Comparison of ENCODE assay signal across 8 cellular contexts in genomic region chr1:108560430-108561144, GRCh38. TPM values are rescaled to one million over a fixed set of nuclear protein-coding genes. Genes with fewer than 3 reads are reported as not detected.
DNase-seq lines count a peak whose midpoint lies in the region; ATAC-seq and TF ChIP-seq lines count a peak whose summit lies in the region.

No MANE protein-coding gene starts in this region.

- no peaks in the 10 kb centered on the region for H3K36me3 Mint-ChIP-seq in activated naive CD8-positive, alpha-beta T cell treated with anti-CD3 and anti-CD28 coated beads for 36 hours

- H3K36me3 ChIP-seq in KOPT-K1 (ENCODE audit: insufficient read depth, low read length) (no peaks in the 10 kb centered on the region), right atrium auricular region (no peaks in the 10 kb centered on the region), psoas muscle (ENCODE audit: insufficient read depth in 1 of 2, low read depth in 1 of 2) (no peaks in the 10 kb centered on the region)

- H3K27ac ChIP-seq in KOPT-K1 (ENCODE audit: low read depth, low read length, poor library complexity, severe bottlenecking) = peak overlapping the region; percentile 74
- H3K27ac ChIP-seq in right atrium auricular region = peak overlapping the region; percentile 56 to 68
- H3K27ac ChIP-seq in psoas muscle = peak overlapping the region; percentile 11

- peak; percentile 39 for ATAC-seq in GM21717 (IDR thresholded peaks at IDR 0.05; ENCODE audit: unreplicated experiment)
- peak in 3 of 4 donors; percentile 12 to 26 (median 23) for ATAC-seq in psoas muscle
- ATAC-seq in HG03521 (IDR thresholded peaks at IDR 0.05; ENCODE audit: unreplicated experiment) = no peak

- H3K9me3 Mint-ChIP-seq in activated naive CD8-positive, alpha-beta T cell treated with anti-CD3 and anti-CD28 coated beads for 36 hours = no peaks in the 10 kb centered on the region

- H3K27me3 ChIP-seq in right atrium auricular region = no peaks in the 10 kb centered on the region
- H3K27me3 ChIP-seq in psoas muscle (ENCODE audit: insufficient read depth in 3 of 3, low read length in 2 of 3) = no peaks in the 10 kb centered on the region

- H3K4me3 ChIP-seq in right atrium auricular region = peak overlapping the region; percentile 55 to 70
- H3K4me3 ChIP-seq in psoas muscle = peak overlapping the region; percentile 74

- H3K4me1 Mint-ChIP-seq in activated naive CD8-positive, alpha-beta T cell treated with anti-CD3 and anti-CD28 coated beads for 36 hours = peaks cover 29% of the 10 kb centered on the region

- no peaks in the 10 kb centered on the region for H3K27me3 Mint-ChIP-seq in activated naive CD8-positive, alpha-beta T cell treated with anti-CD3 and anti-CD28 coated beads for 36 hours

- intact Hi-C loops in psoas muscle (cut with DNase I) = loop anchor here in 1 of 2 donors (10.0 kb wide), 1 partner anchor 74 kb away; no protein-coding TSS in a partner anchor

- peak overlapping the region; percentile 27 for H3K27ac Mint-ChIP-seq in activated naive CD8-positive, alpha-beta T cell treated with anti-CD3 and anti-CD28 coated beads for 36 hours

- TF ChIP-seq CTCF in right atrium auricular region (IDR thresholded peaks at IDR 0.05) (no peak), psoas muscle (IDR thresholded peaks at IDR 0.05) (no peak)

- WGBS in psoas muscle, 3 donors = 6 to 12% (median 7%) methylated on average over 20 to 22 of the region's 22 CpGs

- H3K4me1 ChIP-seq in right atrium auricular region (peaks cover 0 to 17% of the 10 kb centered on the region in 2 donors), psoas muscle (no peaks in the 10 kb centered on the region)

- DNase-seq in Daoy (ENCODE audit: low read depth) = peak; percentile 69
- peak; percentile 86 for DNase-seq in SK-N-DZ (ENCODE audit: low spot score)
- peak; percentile 59 for DNase-seq in activated naive CD8-positive, alpha-beta T cell treated with anti-CD3 and anti-CD28 coated beads for 36 hours
- peak; percentile 80 for DNase-seq in right atrium auricular region (ENCODE audit: low spot score)
- DNase-seq in psoas muscle = peak; percentile 32 to 56

- H3K9me3 ChIP-seq in KOPT-K1 (ENCODE audit: insufficient read depth, low read length, poor library complexity, severe bottlenecking) (no peaks in the 10 kb centered on the region), right atrium auricular region (no peaks in the 10 kb centered on the region), psoas muscle (no peaks in the 10 kb centered on the region)

- peak overlapping the region; percentile 83 for H3K4me3 Mint-ChIP-seq in activated naive CD8-positive, alpha-beta T cell treated with anti-CD3 and anti-CD28 coated beads for 36 hours

RNA-seq across cellular contexts. Expression of gene EEIG2, which starts 0.7 kb away (rescaled TPM):
- 13.4 and 14.2 TPM in 2 replicates for total RNA-seq in Daoy (2014; rRNA removed; shearing (Covaris generic))
- polyA plus RNA-seq in SK-N-DZ (2014; cell fraction: cytosol; rRNA removed) = 21.6 and 22.8 TPM in 2 replicates
- 14.4 and 21.0 TPM in 2 replicates for polyA plus RNA-seq in SK-N-DZ (2014; cell fraction: nucleus; rRNA removed)
- 1 to 10 TPM; 7.8 to 7.9 TPM for total RNA-seq in activated naive CD8-positive, alpha-beta T cell treated with anti-CD3 and anti-CD28 coated beads for 36 hours
- total RNA-seq in right atrium auricular region (1 to 10 TPM; 6.1 to 7.4 TPM), psoas muscle (1 to 10 TPM in 3 of 4 donors, under 1 TPM in 1; 0.90 to 2.1 (median 1.3) TPM)
- 1 to 10 TPM in 1 of 3 donors, under 1 TPM in 2; 0.51 to 1.5 (median 0.53) TPM for polyA plus RNA-seq in psoas muscle

Comparison
In these comparisons a context has a peak if more than half of its experiments do, and no peak if none do; other contexts are left out.
1. H3K27ac ChIP-seq: peak in every context shown above with its lines; median percentile 74 in KOPT-K1; 62 in right atrium auricular region; 11 in psoas muscle.